In genomic region chr14:106790189-106791036, GRCh38 we compare ENCODE assay signal across 8 cellular contexts.
DNase-seq lines count a peak whose midpoint lies in the region; ATAC-seq and TF ChIP-seq lines count a peak whose summit lies in the region.

No MANE protein-coding gene starts in this region.

- peak; percentile 63 for ATAC-seq in GM21825 (IDR thresholded peaks at IDR 0.05; ENCODE audit: unreplicated experiment)

- H3K4me3 ChIP-seq in AG09309 (ENCODE audit: control insufficient read depth, low read depth, low read length) (no peak overlapping the region), epithelial cell of proximal tubule (ENCODE audit: low read depth, low read length) (no peak overlapping the region), ascending aorta (no peak overlapping the region)

- DNase-seq in AG09309 (ENCODE audit: low read depth) (no peak), NCI-H345 (lab: John Stamatoyannopoulos, UW) (peak; percentile 83), epithelial cell of proximal tubule (ENCODE audit: low read depth) (no peak), renal cortical epithelial cell (ENCODE audit: low read depth) (peak; percentile 18), islet precursor cell (no peak), ascending aorta (ENCODE audit: low spot score in 2 of 2) (no peak)
- peak; percentile 87 to 90 for DNase-seq in activated CD4-positive, alpha-beta T cell treated with anti-CD3 and anti-CD28 coated beads, Interleukin-2, amount 50 U/mL, for 48 hours

- intact Hi-C loops in ascending aorta (cut with DNase I) = no loop called here

- H3K27ac ChIP-seq in ascending aorta = no peak overlapping the region

- H3K9me3 ChIP-seq in ascending aorta = no peaks in the 10 kb centered on the region

- H3K36me3 ChIP-seq in ascending aorta = no peaks in the 10 kb centered on the region

- peak; percentile 23 for TF ChIP-seq CTCF in AG09309 (IDR thresholded peaks at IDR 0.05; ENCODE audit: control insufficient read depth, insufficient read depth, low read depth, low read length, missing control alignments)
- peak; percentile 86 for TF ChIP-seq CTCF in epithelial cell of proximal tubule (conservative IDR thresholded peaks at IDR 0.05; ENCODE audit: low read depth, low read length)
- TF ChIP-seq CTCF in ascending aorta (IDR thresholded peaks at IDR 0.05) = peak in 1 of 3 experiments; percentile 49

- no peaks in the 10 kb centered on the region for H3K4me1 ChIP-seq in ascending aorta

- H3K27me3 ChIP-seq in ascending aorta = no peaks in the 10 kb centered on the region

Comparison
In these comparisons a context has a peak if more than half of its experiments do, and no peak if none do; other contexts are left out.
1. DNase-seq: peak in NCI-H345 (single experiment), activated CD4-positive, alpha-beta T cell treated with anti-CD3 and anti-CD28 coated beads, Interleukin-2, amount 50 U/mL, for 48 hours (2 of 2) and renal cortical epithelial cell (single experiment); none in AG09309 (single experiment), epithelial cell of proximal tubule (single experiment), islet precursor cell (single experiment) and ascending aorta (0 of 2).